In genomic region chr3:185460719-185461350, GRCh38 we compare ENCODE assay signal across 9 cellular contexts. TPM values are rescaled to one million over a fixed set of nuclear protein-coding genes. Genes with fewer than 3 reads are reported as not detected.
DNase-seq lines count a peak whose midpoint lies in the region; ATAC-seq, FAIRE-seq and TF ChIP-seq lines count a peak whose summit lies in the region.
"Had no signal": no experiment of that assay in that cellular context is flagged by ENCODE, and none has a peak within 500 bp of the region (broad histone marks: within the 10 kb centered on the region; RNA-seq: fewer than 3 reads in every experiment).

No MANE protein-coding gene starts in this region.

- no peak overlapping the region for H3K27ac ChIP-seq in RWPE2 (ENCODE audit: poor library complexity, severe bottlenecking)

- FAIRE-seq in A204.1 (lab: Jason Lieb, UNC) (peak; percentile 74), GM18507 (lab: Jason Lieb, UNC) (peak; percentile 21)
- FAIRE-seq: islet of Langerhans had no signal

- DNase-seq in GM18507 (ENCODE audit: extremely low spot score, insufficient read length, low read depth) (no peak), RWPE2 (ENCODE audit: low spot score) (no peak), glomerular endothelial cell (ENCODE audit: extremely low read depth, low read depth, low spot score) (peak; percentile 10), NCI-H345 (lab: John Stamatoyannopoulos, UW) (no peak), COLO668 (lab: John Stamatoyannopoulos, UW; ENCODE audit: unreplicated experiment) (no peak)
- no peak for DNase-seq in effector CD8-positive, alpha-beta T cell (lab: John Stamatoyannopoulos, UW)

- peak; percentile 70 for TF ChIP-seq CTCF in RWPE2 (IDR thresholded peaks at IDR 0.05; ENCODE audit: poor library complexity, severe bottlenecking)

- no peak overlapping the region for H3K4me3 ChIP-seq in RWPE2 (ENCODE audit: severe bottlenecking)

- ATAC-seq in RWPE2 (ENCODE audit: low read depth) (no peak), GM21526 (IDR thresholded peaks at IDR 0.05; ENCODE audit: low FRiP score, unreplicated experiment) (no peak)

- no peaks in the 10 kb centered on the region for H3K36me3 ChIP-seq in RWPE2 (ENCODE audit: low read depth)

- no peaks in the 10 kb centered on the region for H3K4me1 ChIP-seq in RWPE2 (ENCODE audit: insufficient read depth, poor library complexity, severe bottlenecking)

- H3K27me3 ChIP-seq in RWPE2 (ENCODE audit: insufficient read depth, poor library complexity, severe bottlenecking) = no peaks in the 10 kb centered on the region

- H3K9me3 ChIP-seq in RWPE2 (ENCODE audit: severe bottlenecking) = no peaks in the 10 kb centered on the region

RNA-seq across cellular contexts. Expression of gene TMEM41A, which starts 38.0 kb away (rescaled TPM):
- total RNA-seq in glomerular endothelial cell = 15.5 and 19.2 TPM in 2 replicates
